1 cellular context compared by ENCODE assay signal in the genomic region with DNA sequence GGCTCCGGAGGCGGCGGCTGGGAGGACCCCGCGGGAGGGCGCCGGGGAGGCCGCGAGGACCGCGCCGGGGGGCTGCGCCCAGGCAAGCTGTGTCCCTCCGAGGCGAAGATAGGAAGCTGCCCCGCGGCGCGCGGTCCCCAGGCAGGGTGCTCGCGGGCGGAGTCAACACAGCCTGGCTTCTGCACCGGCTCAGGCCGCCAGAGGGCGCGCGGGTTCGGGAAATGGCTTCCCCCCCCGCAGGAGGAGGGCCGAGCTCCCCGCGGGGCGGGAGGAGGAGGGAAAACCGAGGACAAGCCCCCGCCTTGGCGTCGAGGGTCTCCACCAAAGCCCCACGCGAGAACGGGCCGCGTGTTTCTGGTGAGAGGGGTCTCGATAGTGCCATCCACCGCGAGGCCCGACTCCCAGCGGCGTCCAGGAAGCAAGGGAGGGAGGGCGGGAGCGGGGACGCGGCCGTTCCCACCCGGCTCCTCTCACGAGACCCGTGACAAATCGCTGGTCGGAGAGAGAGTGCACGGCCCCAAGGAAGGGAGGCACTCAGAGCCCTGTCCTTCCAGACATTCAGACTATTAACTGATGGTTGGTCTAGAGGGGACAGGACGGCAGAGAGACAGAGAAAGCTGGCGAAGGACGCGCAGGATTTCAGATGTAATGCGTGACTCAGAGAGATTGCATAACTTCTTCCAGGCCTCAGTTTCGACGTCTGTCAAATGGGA.
TF ChIP-seq lines count a peak whose summit lies in the region.

No MANE protein-coding gene starts in this region.

TF ChIP-seq in HepG2, 621 proteins besides CTCF, POLR2A, EP300 and RAD21 (continued from another document and continues in another):
- TF ChIP-seq ZNF800 (CRISPR knock-in tag; IDR thresholded peaks at IDR 0.05) (no peak), ZBTB39 (CRISPR knock-in tag; IDR thresholded peaks at IDR 0.05) (no peak), ZNF30 (CRISPR knock-in tag; IDR thresholded peaks at IDR 0.05) (no peak), ZNF784 (CRISPR knock-in tag; IDR thresholded peaks at IDR 0.05; ENCODE audit: borderline replicate concordance) (0 out of 2 replicates have a peak, but pooled peaks have one; percentile 34), ZNF230 (CRISPR knock-in tag; IDR thresholded peaks at IDR 0.05) (peak; percentile 77; the same call in 1 of the 2 replicates), MTF2 (CRISPR knock-in tag; IDR thresholded peaks at IDR 0.05; ENCODE audit: borderline replicate concordance) (peak; percentile 70; the same call in 1 of the 2 replicates), SSRP1 (CRISPR knock-in tag; IDR thresholded peaks at IDR 0.05) (peak; percentile 77), ZNF20 (CRISPR knock-in tag; IDR thresholded peaks at IDR 0.05) (no peak), ZNF33B (CRISPR knock-in tag; IDR thresholded peaks at IDR 0.05) (peak; percentile 87; the same call in 1 of the 2 replicates), ZNF770 (CRISPR knock-in tag; IDR thresholded peaks at IDR 0.05) (no peak), NFAT5 (CRISPR knock-in tag; IDR thresholded peaks at IDR 0.05) (no peak), MZF1 (CRISPR knock-in tag; IDR thresholded peaks at IDR 0.05; ENCODE audit: borderline replicate concordance) (no peak), U2AF1 (optimal IDR thresholded peaks at IDR 0.05; ENCODE audit: low read depth, low read length) (no peak), THAP7 (CRISPR knock-in tag; IDR thresholded peaks at IDR 0.05) (no peak; the same call in 1 of the 2 replicates), ZNF138 (CRISPR knock-in tag; IDR thresholded peaks at IDR 0.05; ENCODE audit: low read depth) (no peak), LCORL (IDR thresholded peaks at IDR 0.05) (no peak), LCORL (CRISPR knock-in tag; IDR thresholded peaks at IDR 0.05) (peak; percentile 59; the same call in 1 of the 2 replicates), TAF1 (CRISPR knock-in tag; IDR thresholded peaks at IDR 0.05) (0 out of 2 replicates have a peak, but pooled peaks have one; percentile 35), IKZF5 (CRISPR knock-in tag; IDR thresholded peaks at IDR 0.05) (0 out of 2 replicates have a peak, but pooled peaks have one; percentile 66), TGIF2 (CRISPR knock-in tag; IDR thresholded peaks at IDR 0.05) (peak; percentile 67), AHR (CRISPR knock-in tag; IDR thresholded peaks at IDR 0.05) (no peak), ZNF510 (CRISPR knock-in tag; IDR thresholded peaks at IDR 0.05; ENCODE audit: low read depth) (peak; percentile 80; the same call in 1 of the 2 replicates), POLR2AphosphoS5 (IDR thresholded peaks at IDR 0.05; ENCODE audit: low read depth, low read length) (no peak), ADNP (CRISPR knock-in tag; IDR thresholded peaks at IDR 0.05) (peak; percentile 49), KLF12 (CRISPR knock-in tag; IDR thresholded peaks at IDR 0.05; ENCODE audit: borderline replicate concordance) (0 out of 2 replicates have a peak, but pooled peaks have one; percentile 44), ZNF839 (CRISPR knock-in tag; IDR thresholded peaks at IDR 0.05; ENCODE audit: borderline replicate concordance) (no peak)
- TF ChIP-seq, protein P1, sequence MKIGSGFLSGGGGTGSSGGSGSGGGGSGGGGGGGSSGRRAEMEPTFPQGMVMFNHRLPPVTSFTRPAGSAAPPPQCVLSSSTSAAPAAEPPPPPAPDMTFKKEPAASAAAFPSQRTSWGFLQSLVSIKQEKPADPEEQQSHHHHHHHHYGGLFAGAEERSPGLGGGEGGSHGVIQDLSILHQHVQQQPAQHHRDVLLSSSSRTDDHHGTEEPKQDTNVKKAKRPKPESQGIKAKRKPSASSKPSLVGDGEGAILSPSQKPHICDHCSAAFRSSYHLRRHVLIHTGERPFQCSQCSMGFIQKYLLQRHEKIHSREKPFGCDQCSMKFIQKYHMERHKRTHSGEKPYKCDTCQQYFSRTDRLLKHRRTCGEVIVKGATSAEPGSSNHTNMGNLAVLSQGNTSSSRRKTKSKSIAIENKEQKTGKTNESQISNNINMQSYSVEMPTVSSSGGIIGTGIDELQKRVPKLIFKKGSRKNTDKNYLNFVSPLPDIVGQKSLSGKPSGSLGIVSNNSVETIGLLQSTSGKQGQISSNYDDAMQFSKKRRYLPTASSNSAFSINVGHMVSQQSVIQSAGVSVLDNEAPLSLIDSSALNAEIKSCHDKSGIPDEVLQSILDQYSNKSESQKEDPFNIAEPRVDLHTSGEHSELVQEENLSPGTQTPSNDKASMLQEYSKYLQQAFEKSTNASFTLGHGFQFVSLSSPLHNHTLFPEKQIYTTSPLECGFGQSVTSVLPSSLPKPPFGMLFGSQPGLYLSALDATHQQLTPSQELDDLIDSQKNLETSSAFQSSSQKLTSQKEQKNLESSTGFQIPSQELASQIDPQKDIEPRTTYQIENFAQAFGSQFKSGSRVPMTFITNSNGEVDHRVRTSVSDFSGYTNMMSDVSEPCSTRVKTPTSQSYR (CRISPR knock-in tag; IDR thresholded peaks at IDR 0.05; ENCODE audit: borderline replicate concordance): no peak; the same call in 1 of the 2 replicates
- TF ChIP-seq, protein P2, sequence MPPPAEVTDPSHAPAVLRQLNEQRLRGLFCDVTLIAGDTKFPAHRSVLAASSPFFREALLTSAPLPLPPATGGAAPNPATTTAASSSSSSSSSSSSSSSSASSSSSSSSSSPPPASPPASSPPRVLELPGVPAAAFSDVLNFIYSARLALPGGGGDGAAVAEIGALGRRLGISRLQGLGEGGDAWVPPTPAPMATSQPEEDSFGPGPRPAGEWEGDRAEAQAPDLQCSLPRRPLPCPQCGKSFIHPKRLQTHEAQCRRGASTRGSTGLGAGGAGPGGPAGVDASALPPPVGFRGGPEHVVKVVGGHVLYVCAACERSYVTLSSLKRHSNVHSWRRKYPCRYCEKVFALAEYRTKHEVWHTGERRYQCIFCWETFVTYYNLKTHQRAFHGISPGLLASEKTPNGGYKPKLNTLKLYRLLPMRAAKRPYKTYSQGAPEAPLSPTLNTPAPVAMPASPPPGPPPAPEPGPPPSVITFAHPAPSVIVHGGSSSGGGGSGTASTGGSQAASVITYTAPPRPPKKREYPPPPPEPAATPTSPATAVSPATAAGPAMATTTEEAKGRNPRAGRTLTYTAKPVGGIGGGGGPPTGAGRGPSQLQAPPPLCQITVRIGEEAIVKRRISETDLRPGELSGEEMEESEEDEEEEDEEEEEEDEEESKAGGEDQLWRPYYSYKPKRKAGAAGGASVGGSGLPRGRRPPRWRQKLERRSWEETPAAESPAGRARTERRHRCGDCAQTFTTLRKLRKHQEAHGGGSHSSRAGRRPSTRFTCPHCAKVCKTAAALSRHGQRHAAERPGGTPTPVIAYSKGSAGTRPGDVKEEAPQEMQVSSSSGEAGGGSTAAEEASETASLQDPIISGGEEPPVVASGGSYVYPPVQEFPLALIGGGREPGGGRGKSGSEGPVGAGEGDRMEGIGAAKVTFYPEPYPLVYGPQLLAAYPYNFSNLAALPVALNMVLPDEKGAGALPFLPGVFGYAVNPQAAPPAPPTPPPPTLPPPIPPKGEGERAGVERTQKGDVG (CRISPR knock-in tag; IDR thresholded peaks at IDR 0.05; ENCODE audit: borderline replicate concordance): no peak; the same call in 1 of the 2 replicates
- TF ChIP-seq, protein P3, sequence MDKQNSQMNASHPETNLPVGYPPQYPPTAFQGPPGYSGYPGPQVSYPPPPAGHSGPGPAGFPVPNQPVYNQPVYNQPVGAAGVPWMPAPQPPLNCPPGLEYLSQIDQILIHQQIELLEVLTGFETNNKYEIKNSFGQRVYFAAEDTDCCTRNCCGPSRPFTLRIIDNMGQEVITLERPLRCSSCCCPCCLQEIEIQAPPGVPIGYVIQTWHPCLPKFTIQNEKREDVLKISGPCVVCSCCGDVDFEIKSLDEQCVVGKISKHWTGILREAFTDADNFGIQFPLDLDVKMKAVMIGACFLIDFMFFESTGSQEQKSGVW (CRISPR knock-in tag; IDR thresholded peaks at IDR 0.05; ENCODE audit: borderline replicate concordance): no peak
